Comparison of ENCODE assay signal across 16 cellular contexts in genomic region chr14:101237241-101237616, GRCh38.
"Had no signal": no experiment of that assay in that cellular context is flagged by ENCODE, and none has a peak within 500 bp of the region (broad histone marks: within the 10 kb centered on the region; RNA-seq: fewer than 3 reads in every experiment).

No MANE protein-coding gene starts in this region.

- H3K4me3 Mint-ChIP-seq: endodermal cell had no signal

- ATAC-seq: foreskin keratinocyte had no signal

- DNase-seq: cerebellar nuclear complex; colonic mucosa; effector CD4-positive, alpha-beta T cell; erythroblast; foreskin keratinocyte; kidney glomerular epithelial cell; midbrain; nucleus accumbens; ovary; small intestine; stimulated activated CD4-positive, alpha-beta T cell treated with anti-CD3 and anti-CD28 coated beads, Interleukin-12 subunit alpha, Interleukin-12 subunit beta, amount 100 ng/mL, for 4 hours; stimulated activated naive CD4-positive, alpha-beta T cell; stomach; substantia nigra; transverse colon had no signal

- H3K27ac Mint-ChIP-seq: endodermal cell had no signal
